8 cellular contexts compared by ENCODE assay signal in the genomic region with DNA sequence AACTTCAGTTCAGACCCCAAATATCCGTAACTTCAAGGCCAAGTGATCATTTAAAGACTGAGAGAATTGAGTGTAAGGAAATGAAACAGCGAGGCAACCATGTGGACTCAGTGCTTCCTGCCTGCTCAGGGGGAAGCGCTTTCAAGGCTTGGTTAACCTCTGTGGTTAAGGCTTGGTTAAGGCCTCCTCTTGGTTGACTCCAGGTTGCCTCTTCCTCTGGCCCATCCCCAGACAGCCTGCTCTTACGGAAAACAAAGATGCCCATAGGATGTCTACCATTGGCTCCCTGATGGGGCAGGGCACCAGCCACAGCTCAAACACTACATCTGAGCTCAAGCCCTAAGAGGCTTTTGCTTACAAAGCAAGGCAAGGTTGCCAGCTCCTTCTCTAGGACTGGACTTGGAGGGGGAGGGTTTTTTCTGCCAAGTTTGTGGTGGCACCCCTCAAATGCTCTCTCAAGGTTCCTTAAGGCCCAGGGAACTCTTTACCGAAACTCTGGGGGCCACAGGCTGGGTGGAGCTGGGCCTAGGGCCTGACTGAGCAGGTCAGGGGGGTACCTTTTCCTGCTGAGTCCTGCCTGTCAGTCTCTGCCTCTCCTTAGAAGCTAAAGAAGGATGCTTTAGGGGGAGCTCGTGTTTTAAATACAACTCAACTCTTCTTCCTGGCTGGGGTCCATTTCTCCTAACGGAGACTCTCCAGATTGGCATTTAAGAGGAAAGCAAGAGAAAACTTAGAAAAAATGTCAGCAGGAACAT. TPM values are rescaled to one million over a fixed set of nuclear protein-coding genes. Genes with fewer than 3 reads are reported as not detected.
A peak's percentile ranks its signal among the peaks of the same experiment; 100 is the strongest.
DNase-seq lines count a peak whose midpoint lies in the region; ATAC-seq and TF ChIP-seq lines count a peak whose summit lies in the region.

No MANE protein-coding gene starts in this region.

- intact Hi-C loops in lower lobe of right lung (cut with DNase I) = no loop called here

- H3K4me1 Mint-ChIP-seq in CD4-positive, CD25-positive, alpha-beta regulatory T cell = peaks cover 8 to 28% (median 14%) of the 10 kb centered on the region in 4 donors

- H3K27ac ChIP-seq in CD4-positive, CD25-positive, alpha-beta regulatory T cell (ENCODE audit: insufficient read depth, low read length, poor library complexity, severe bottlenecking) = no peak overlapping the region
- H3K27ac ChIP-seq in lower lobe of right lung = no peak overlapping the region

- peak overlapping the region in 1 of 4 donors; percentile 46 for H3K4me3 Mint-ChIP-seq in CD4-positive, CD25-positive, alpha-beta regulatory T cell

- no peaks in the 10 kb centered on the region for H3K27me3 ChIP-seq in CD4-positive, CD25-positive, alpha-beta regulatory T cell (ENCODE audit: control insufficient read depth, insufficient read depth, low read length)
- H3K27me3 ChIP-seq in lower lobe of right lung (ENCODE audit: low read depth) = peaks cover 7% of the 10 kb centered on the region

- peak overlapping the region in 2 of 3 donors; percentile 66 to 68 for H3K27ac Mint-ChIP-seq in CD4-positive, CD25-positive, alpha-beta regulatory T cell

- H3K27me3 Mint-ChIP-seq in CD4-positive, CD25-positive, alpha-beta regulatory T cell = peaks cover 19% of the 10 kb centered on the region

- no peaks in the 10 kb centered on the region for H3K9me3 ChIP-seq in CD4-positive, CD25-positive, alpha-beta regulatory T cell (ENCODE audit: control insufficient read depth in 2 of 2, low read length in 2 of 2)
- H3K9me3 ChIP-seq in lower lobe of right lung = no peaks in the 10 kb centered on the region

- no peaks in the 10 kb centered on the region for H3K9me3 Mint-ChIP-seq in CD4-positive, CD25-positive, alpha-beta regulatory T cell

- no peak overlapping the region for H3K4me3 ChIP-seq in CD4-positive, CD25-positive, alpha-beta regulatory T cell (ENCODE audit: low read depth, low read length)
- no peak overlapping the region for H3K4me3 ChIP-seq in lower lobe of right lung

- TF ChIP-seq CTCF in lower lobe of right lung (IDR thresholded peaks at IDR 0.05) = no peak

- peak; percentile 87 to 92 for ATAC-seq in CD4-positive, CD25-positive, alpha-beta regulatory T cell (ENCODE audit: low read depth in 2 of 2)
- ATAC-seq in GM19463 (IDR thresholded peaks at IDR 0.05; ENCODE audit: unreplicated experiment) (peak; percentile 98), HG03469 (IDR thresholded peaks at IDR 0.05; ENCODE audit: unreplicated experiment) (peak; percentile 95), lower lobe of right lung (no peak)

- no peaks in the 10 kb centered on the region for H3K36me3 Mint-ChIP-seq in CD4-positive, CD25-positive, alpha-beta regulatory T cell

- peaks cover 17% of the 10 kb centered on the region for H3K4me1 ChIP-seq in CD4-positive, CD25-positive, alpha-beta regulatory T cell (ENCODE audit: control insufficient read depth, insufficient read depth, low read length, poor library complexity, severe bottlenecking)
- no peaks in the 10 kb centered on the region for H3K4me1 ChIP-seq in lower lobe of right lung

- H3K36me3 ChIP-seq in CD4-positive, CD25-positive, alpha-beta regulatory T cell (ENCODE audit: control insufficient read depth, insufficient read depth, low read length) = no peaks in the 10 kb centered on the region
- H3K36me3 ChIP-seq in lower lobe of right lung = no peaks in the 10 kb centered on the region

- DNase-seq in CD4-positive, CD25-positive, alpha-beta regulatory T cell = peak in 2 of 3 donors; percentile 52 to 85
- peak; percentile 68 for DNase-seq in activated CD8-positive, alpha-beta memory T cell treated with anti-CD3 and anti-CD28 coated beads, Interleukin-2, amount 50 U/mL, for 48 hours
- peak; percentile 15 for DNase-seq in pons (ENCODE audit: low spot score)
- DNase-seq in NCI-H748 treated with DMSO at 0.1 percent for 48 hours (lab: John Stamatoyannopoulos, UW) = no peak
- no peak for DNase-seq in lower lobe of right lung
- DNase-seq in midbrain (lab: John Stamatoyannopoulos, UW) = no peak

RNA-seq across cellular contexts. Expression of gene COL2A1, which starts 13.7 kb away (rescaled TPM):
- total RNA-seq in CD4-positive, CD25-positive, alpha-beta regulatory T cell = not detected
- not detected for polyA plus RNA-seq in CD4-positive, CD25-positive, alpha-beta regulatory T cell
- total RNA-seq in lower lobe of right lung = not detected

RNA-seq across cellular contexts. Expression of gene TMEM106C, which starts 27.1 kb away (rescaled TPM):
- total RNA-seq in CD4-positive, CD25-positive, alpha-beta regulatory T cell = 26.4 TPM
- polyA plus RNA-seq in CD4-positive, CD25-positive, alpha-beta regulatory T cell = 10 to 100 TPM; 54.1 to 74.8 (median 68.8) TPM
- total RNA-seq in lower lobe of right lung = 39.3 TPM

Comparison
In these comparisons a context has a peak if more than half of its experiments do, and no peak if none do; other contexts are left out.
1. ATAC-seq: peak in CD4-positive, CD25-positive, alpha-beta regulatory T cell (2 of 2), GM19463 (single experiment) and HG03469 (single experiment); none in lower lobe of right lung (0 of 2).
2. DNase-seq: peak in CD4-positive, CD25-positive, alpha-beta regulatory T cell (2 of 3), activated CD8-positive, alpha-beta memory T cell treated with anti-CD3 and anti-CD28 coated beads, Interleukin-2, amount 50 U/mL, for 48 hours (single experiment) and pons (single experiment); none in NCI-H748 treated with DMSO at 0.1 percent for 48 hours (single experiment), lower lobe of right lung (single experiment) and midbrain (single experiment).